In the genomic region with DNA sequence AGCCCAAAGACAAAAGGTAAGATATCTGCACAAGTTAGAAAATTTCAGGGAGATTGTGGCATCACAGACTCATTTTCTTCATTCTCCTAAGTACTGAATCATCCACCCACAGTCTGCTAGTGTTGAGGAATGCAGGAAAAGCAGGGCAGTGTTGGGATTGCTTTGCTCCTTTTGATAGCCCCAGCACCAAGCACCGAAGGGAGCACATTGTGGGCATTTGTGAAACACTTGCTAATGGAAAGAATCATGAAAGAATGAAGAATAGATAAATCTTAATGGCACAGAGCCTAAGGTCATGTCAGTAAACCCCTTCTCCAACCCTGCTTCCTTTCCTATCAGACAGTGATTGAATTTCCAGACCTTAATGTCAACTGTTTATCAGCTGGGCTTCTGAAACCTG, we compare ENCODE assay signal across 19 cellular contexts.
DNase-seq lines count a peak whose midpoint lies in the region; ATAC-seq and TF ChIP-seq lines count a peak whose summit lies in the region.
"Had no signal": no experiment of that assay in that cellular context is flagged by ENCODE, and none has a peak within 500 bp of the region (broad histone marks: within the 10 kb centered on the region; RNA-seq: fewer than 3 reads in every experiment).

No MANE protein-coding gene starts in this region.

- no peak overlapping the region for H3K56ac ChIP-seq in IMR-90 (ENCODE audit: extremely low read depth, insufficient read depth, low read length)

- no peak overlapping the region for H4K8ac ChIP-seq in IMR-90 (ENCODE audit: low read depth in 2 of 2, low read length in 2 of 2)

- no CpG with 5 or more reads among the region's 1 CpG for WGBS in IMR-90 (ENCODE audit: extremely low coverage in 2 of 2, insufficient read length in 1 of 2), 2 experiments
- WGBS in mesodermal cell (ENCODE audit: insufficient coverage in 2 of 2), 2 experiments = 17 to 75% methylated on average over 1 of the region's 1 CpG

- no peak overlapping the region for H2AK5ac ChIP-seq in IMR-90 (ENCODE audit: low read depth, low read length)

- H3K4me2 ChIP-seq in IMR-90 (ENCODE audit: low read depth, low read length) = no peak overlapping the region

- ATAC-seq in IMR-90 (ENCODE audit: low read depth) (peak; percentile 79), GM18498 (IDR thresholded peaks at IDR 0.05; ENCODE audit: unreplicated experiment) (no peak)

- no peak overlapping the region for H3K18ac ChIP-seq in IMR-90 (ENCODE audit: low read depth, low read length)

- in situ Hi-C loops in IMR-90 (cut with MboI; ENCODE audit: low sequenced_read_pairs) = no loop called here

- dilution Hi-C loops in IMR-90 (cut with HindIII; ENCODE audit: low sequenced_read_pairs, unreplicated experiment) = no loop called here

- H2BK5ac ChIP-seq in IMR-90 (ENCODE audit: low read depth, low read length, poor library complexity, severe bottlenecking) = no peak overlapping the region

- no peak overlapping the region for H2AFZ ChIP-seq in IMR-90 (replicated peaks; ENCODE audit: low read length, poor library complexity)

- H4K20me1 ChIP-seq in IMR-90 (ENCODE audit: insufficient read depth, low read length) = no peaks in the 10 kb centered on the region

- TF ChIP-seq POLR2A in IMR-90 (IDR thresholded peaks at IDR 0.05; ENCODE audit: low read depth, low read length) = no peak

- no peak overlapping the region for H3K4me3 ChIP-seq in IMR-90 (ENCODE audit: insufficient read depth, low read depth, low read length)
- H3K4me3 ChIP-seq in choroid plexus epithelial cell (ENCODE audit: low read depth, low read length) = no peak overlapping the region
- H3K4me3 ChIP-seq in mesodermal cell (ENCODE audit: extremely low read depth, insufficient read depth, low read length, poor library complexity, severe bottlenecking) = no peak overlapping the region
- H3K4me3 ChIP-seq: heart right ventricle, ovary, SJSA1, tibial nerve had no signal

- H2AK9ac ChIP-seq in IMR-90 (replicated peaks; ENCODE audit: low read depth, low read length, poor library complexity) = no peak overlapping the region

- H3K9me3 ChIP-seq in IMR-90 (ENCODE audit: control insufficient read depth, insufficient read depth, low read length) = no peaks in the 10 kb centered on the region
- no peaks in the 10 kb centered on the region for H3K9me3 ChIP-seq in mesodermal cell (ENCODE audit: control insufficient read depth, low read length)
- H3K9me3 ChIP-seq: heart right ventricle, ovary, SJSA1, tibial nerve had no signal

- H3K36me3 ChIP-seq in IMR-90 (ENCODE audit: control insufficient read depth, insufficient read depth, low read length) = no peaks in the 10 kb centered on the region
- H3K36me3 ChIP-seq in mesodermal cell (ENCODE audit: control insufficient read depth, insufficient read depth, low read length) = no peaks in the 10 kb centered on the region
- H3K36me3 ChIP-seq: heart right ventricle, ovary, SJSA1, tibial nerve had no signal

- H2BK15ac ChIP-seq in IMR-90 (ENCODE audit: low read depth, low read length) = no peak overlapping the region

- no peak overlapping the region for H3K4ac ChIP-seq in IMR-90 (ENCODE audit: low read depth, low read length)

- TF ChIP-seq CTCF in IMR-90 (conservative IDR thresholded peaks at IDR 0.05; ENCODE audit: low read depth, low read length) = no peak
- no peak for TF ChIP-seq CTCF in choroid plexus epithelial cell (conservative IDR thresholded peaks at IDR 0.05; ENCODE audit: low read depth, low read length)
- TF ChIP-seq CTCF in GM20000 (IDR thresholded peaks at IDR 0.05; ENCODE audit: extremely low read depth, missing control alignments) = no peak

- no peak overlapping the region for H2BK20ac ChIP-seq in IMR-90 (ENCODE audit: low read depth, low read length)

- no peak overlapping the region for H3K9ac ChIP-seq in IMR-90 (ENCODE audit: low read depth, low read length)

- H3K79me1 ChIP-seq in IMR-90 (ENCODE audit: low read depth in 1 of 2, low read length in 2 of 2) = no peaks in the 10 kb centered on the region

- no peak overlapping the region for H2BK120ac ChIP-seq in IMR-90 (ENCODE audit: low read depth, low read length)

- CTCF ChIA-PET in IMR-90 (lab: Yijun Ruan, JAX) (no interaction called here), HEK293T (lab: Yijun Ruan, JAX) (no interaction called here)

- intact Hi-C loops in IMR-90 (cut with micrococcal nuclease) = no loop called here

- H3K23ac ChIP-seq in IMR-90 (ENCODE audit: low read depth, low read length) = no peak overlapping the region

- H3K14ac ChIP-seq in IMR-90 (replicated peaks; ENCODE audit: low read depth, low read length) = no peak overlapping the region

- H3K9me1 ChIP-seq in IMR-90 (ENCODE audit: insufficient read depth, low read length) = no peaks in the 10 kb centered on the region

- H3K27ac ChIP-seq in IMR-90 (ENCODE audit: insufficient read depth, low read length) = no peak overlapping the region
- H3K27ac ChIP-seq in mesodermal cell (ENCODE audit: low read depth, low read length, severe bottlenecking) = peak overlapping the region; percentile 31
- H3K27ac ChIP-seq: HL-60, ovary, SJSA1, tibial nerve had no signal

- no peak for TF ChIP-seq RAD21 in IMR-90 (IDR thresholded peaks at IDR 0.05; ENCODE audit: low read length)

- H4K5ac ChIP-seq in IMR-90 (ENCODE audit: low read depth, low read length) = no peak overlapping the region

- DNase-seq in AG08395 (ENCODE audit: low spot score) (peak; percentile 35), IMR-90 (peak; percentile 52), choroid plexus epithelial cell (ENCODE audit: low read depth) (peak; percentile 45), HEK293T (ENCODE audit: extremely low spot score) (no peak), NCI-H510A treated with DMSO at 0.1 percent for 48 hours (lab: John Stamatoyannopoulos, UW) (no peak), GM20000 (ENCODE audit: low spot score) (no peak)
- DNase-seq: activated B cell treated with CpG ODN at 0.5 μM for 24 hours; DND-41; effector CD8-positive, alpha-beta T cell; heart right ventricle; NCI-H2107; NK-92 treated with Interleukin-12 subunit alpha and Interleukin-12 subunit beta, amount 100 ng/mL, for 24 hours; ovary; stimulated activated CD4-positive, alpha-beta T cell treated with anti-CD3 and anti-CD28 coated beads, Interleukin-15, amount 100 ng/mL, for 24 hours had no signal

- POLR2A ChIA-PET in IMR-90 (lab: Charles Lee; ENCODE audit: unreplicated experiment) (no interaction called here), HEK293T (lab: Yijun Ruan, JAX) (no interaction called here)

- no peak overlapping the region for H4K91ac ChIP-seq in IMR-90 (ENCODE audit: insufficient read depth, low read depth, low read length)

- H3K27me3 ChIP-seq in IMR-90 (ENCODE audit: control insufficient read depth, insufficient read depth, low read length) = no peaks in the 10 kb centered on the region; the same call in 1 of the 2 replicates
- H3K27me3 ChIP-seq: heart right ventricle, ovary, SJSA1, tibial nerve had no signal

- H3K4me1 ChIP-seq in IMR-90 (ENCODE audit: control insufficient read depth, insufficient read depth, low read length) = no peaks in the 10 kb centered on the region
- H3K4me1 ChIP-seq in mesodermal cell (ENCODE audit: control insufficient read depth, insufficient read depth, low read length, poor library complexity, severe bottlenecking) = peaks cover 5% of the 10 kb centered on the region
- H3K4me1 ChIP-seq: SJSA1 had no signal

- no TSS peak for BruUV-seq in IMR-90 (replicated peaks; lab: Mats Ljungman, UMichigan)

TF ChIP-seq in IMR-90, 13 proteins besides CTCF, POLR2A, EP300 and RAD21 (continues in another document):
- TF ChIP-seq RCOR1 (IDR thresholded peaks at IDR 0.05; ENCODE audit: insufficient replicate concordance, low read length) (no peak), FOS (IDR thresholded peaks at IDR 0.05; ENCODE audit: low read depth, low read length) (no peak), MAZ (IDR thresholded peaks at IDR 0.05; ENCODE audit: borderline replicate concordance, low read depth, low read length) (no peak), MAFK (IDR thresholded peaks at IDR 0.05; ENCODE audit: low read depth, low read length) (no peak), CHD1 (IDR thresholded peaks at IDR 0.05; ENCODE audit: low read depth, low read length) (no peak), SMC3 (IDR thresholded peaks at IDR 0.05; ENCODE audit: low read depth, low read length) (no peak), MXI1 (IDR thresholded peaks at IDR 0.05; ENCODE audit: borderline replicate concordance, low read depth, low read length) (no peak), RFX5 (IDR thresholded peaks at IDR 0.05; ENCODE audit: low read depth, low read length) (no peak), NFE2L2 (IDR thresholded peaks at IDR 0.05; ENCODE audit: low read depth, low read length) (no peak)
- TF ChIP-seq, protein P1, sequence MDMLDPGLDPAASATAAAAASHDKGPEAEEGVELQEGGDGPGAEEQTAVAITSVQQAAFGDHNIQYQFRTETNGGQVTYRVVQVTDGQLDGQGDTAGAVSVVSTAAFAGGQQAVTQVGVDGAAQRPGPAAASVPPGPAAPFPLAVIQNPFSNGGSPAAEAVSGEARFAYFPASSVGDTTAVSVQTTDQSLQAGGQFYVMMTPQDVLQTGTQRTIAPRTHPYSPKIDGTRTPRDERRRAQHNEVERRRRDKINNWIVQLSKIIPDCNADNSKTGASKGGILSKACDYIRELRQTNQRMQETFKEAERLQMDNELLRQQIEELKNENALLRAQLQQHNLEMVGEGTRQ (IDR thresholded peaks at IDR 0.05; ENCODE audit: low read depth, low read length) = no peak

TF ChIP-seq in HEK293T, 16 proteins besides CTCF, POLR2A, EP300 and RAD21:
- TF ChIP-seq ZNF384 (IDR thresholded peaks at IDR 0.05) = no peak
TF ChIP-seq in HEK293T: peak in this region for 0.

Comparison
In these comparisons a context has a peak if more than half of its experiments do, and no peak if none do; other contexts are left out.
1. DNase-seq: peak in AG08395 (single experiment), IMR-90 (single experiment) and choroid plexus epithelial cell (single experiment); none in HEK293T (single experiment), NCI-H510A treated with DMSO at 0.1 percent for 48 hours (single experiment) and GM20000 (single experiment).